Comparison of ENCODE assay signal across 9 cellular contexts in genomic region chr3:173103469-173103868, GRCh38. TPM values are rescaled to one million over a fixed set of nuclear protein-coding genes. Genes with fewer than 3 reads are reported as not detected.
"Had no signal": no experiment of that assay in that cellular context is flagged by ENCODE, and none has a peak within 500 bp of the region (broad histone marks: within the 10 kb centered on the region; RNA-seq: fewer than 3 reads in every experiment).

No MANE protein-coding gene starts in this region.

- H3K27ac ChIP-seq: HL-60 had no signal

- DNase-seq: H9, HCEC 1CT, HFFc6, KG1 had no signal

- H3K4me2 ChIP-seq: GM23338 had no signal

- ATAC-seq: GM23338, HepG2 had no signal

- H3K4me3 ChIP-seq: GM23338 had no signal

RNA-seq across cellular contexts. Expression of gene SPATA16, which starts 37.6 kb away (rescaled TPM):
- total RNA-seq: GM23338, H9, HepG2, HFFc6, HT1080 had no signal
- polyA plus RNA-seq: GM23338, HepG2, IgD-negative memory B cell had no signal
